23 cellular contexts compared by ENCODE assay signal in genomic region chr5:15260347-15261278, GRCh38.
DNase-seq lines count a peak whose midpoint lies in the region; ATAC-seq and TF ChIP-seq lines count a peak whose summit lies in the region.
"Had no signal": no experiment of that assay in that cellular context is flagged by ENCODE, and none has a peak within 500 bp of the region (broad histone marks: within the 10 kb centered on the region; RNA-seq: fewer than 3 reads in every experiment).

No MANE protein-coding gene starts in this region.

- H3K27me3 Mint-ChIP-seq in Caco-2 (ENCODE audit: insufficient read depth, unreplicated experiment) (no peaks in the 10 kb centered on the region), HFFc6 (ENCODE audit: insufficient read depth) (no peaks in the 10 kb centered on the region; the same call in 1 of the 2 replicates)
- H3K27me3 Mint-ChIP-seq: activated CD4-positive, alpha-beta T cell treated with anti-CD3 and anti-CD28 coated beads for 36 hours; naive thymus-derived CD4-positive, alpha-beta T cell; stimulated activated naive B cell treated with anti-CD40 and anti-IgM and Interleukin-4, amounts not matched to agents 10 μg/mL and 1 μg/mL and 100 μg/mL, for 72 hours had no signal

- H3K27ac Mint-ChIP-seq in Caco-2 (ENCODE audit: unreplicated experiment): no peak overlapping the region
- no peak overlapping the region for H3K27ac Mint-ChIP-seq in HFFc6
- H3K27ac Mint-ChIP-seq: activated CD4-positive, alpha-beta T cell treated with anti-CD3 and anti-CD28 coated beads for 36 hours; activated T-cell treated with anti-CD3 and anti-CD28 coated beads, Interleukin-2, amount 50 U/mL, for 72 hours; CD8-positive, alpha-beta T cell; naive thymus-derived CD4-positive, alpha-beta T cell; stimulated activated naive B cell treated with anti-CD40 and anti-IgM and Interleukin-4, amounts not matched to agents 10 μg/mL and 1 μg/mL and 100 μg/mL, for 72 hours had no signal

- TF ChIP-seq CTCF in fibroblast of lung (conservative IDR thresholded peaks at IDR 0.05 in 1 of 2, IDR thresholded peaks at IDR 0.05 in 1 of 2; ENCODE audit: low read depth in 1 of 2, low read length in 2 of 2) (no peak), suprapubic skin (IDR thresholded peaks at IDR 0.05) (no peak), Caco-2 (IDR thresholded peaks at IDR 0.05; ENCODE audit: insufficient read depth in 1 of 2, low read depth in 1 of 2, low read length in 1 of 2, severe bottlenecking in 1 of 2, unreplicated experiment in 1 of 2) (no peak), HFFc6 (IDR thresholded peaks at IDR 0.05) (no peak)

- POLR2A ChIA-PET in Caco-2 (lab: Charles Lee): no interaction called here

- WGBS in suprapubic skin: 40% methylated on average over 7 of the region's 7 CpGs

- peak; percentile 10 for DNase-seq in M059J (ENCODE audit: low read depth)
- DNase-seq in fibroblast of lung (ENCODE audit: low read depth in 2 of 2): peak in 1 of 2 donors; percentile 28
- peak; percentile 9 for DNase-seq in kidney tubule cell (ENCODE audit: low spot score)
- DNase-seq in suprapubic skin (ENCODE audit: low spot score in 2 of 2): no peak
- no peak for DNase-seq in Caco-2
- DNase-seq in NCI-H1436 treated with DMSO at 0.1 percent for 48 hours (lab: John Stamatoyannopoulos, UW): no peak
- no peak for DNase-seq in HFFc6
- DNase-seq: activated CD4-positive, alpha-beta T cell treated with anti-CD3 and anti-CD28 coated beads for 36 hours; activated naive CD4-positive, alpha-beta T cell treated with anti-CD3 and anti-CD28 coated beads, Interleukin-2, amount 50 U/mL, for 16 hours; activated T-cell treated with anti-CD3 and anti-CD28 coated beads, Interleukin-2, amount 50 U/mL, for 72 hours; CD8-positive, alpha-beta T cell; DMS79 treated with DMSO at 0.1 percent for 48 hours; hippocampal formation; naive thymus-derived CD4-positive, alpha-beta T cell; NCI-H1105; NCI-H748 treated with DMSO at 0.1 percent for 48 hours; SHP77 treated with DMSO at 0.1 percent for 48 hours; stimulated activated CD4-positive, alpha-beta T cell treated with anti-CD3 and anti-CD28 coated beads, Interleukin-2, amount 100 ng/mL, for 24 hours; stimulated activated naive B cell treated with anti-CD40 and anti-IgM and Interleukin-4, amounts not matched to agents 10 μg/mL and 1 μg/mL and 100 μg/mL, for 72 hours; T-helper 1 cell had no signal

- H3K9me3 ChIP-seq in fibroblast of lung (ENCODE audit: control insufficient read depth, insufficient read depth, low read depth, low read length) (no peaks in the 10 kb centered on the region), suprapubic skin (no peaks in the 10 kb centered on the region), Caco-2 (no peaks in the 10 kb centered on the region)
- H3K9me3 ChIP-seq: tibial nerve had no signal

- H3K79me2 ChIP-seq in fibroblast of lung (ENCODE audit: control insufficient read depth, insufficient read depth, low read length): no peaks in the 10 kb centered on the region
- H3K79me2 ChIP-seq: parathyroid adenoma had no signal

- no TSS peak for BruUV-seq in Caco-2 (replicated peaks; lab: Mats Ljungman, UMichigan)

- H3K4me2 ChIP-seq in fibroblast of lung (ENCODE audit: extremely low read depth, insufficient read depth, low read length): peak overlapping the region; percentile 7

- ATAC-seq in HG03378 (IDR thresholded peaks at IDR 0.05; ENCODE audit: unreplicated experiment): no peak
- ATAC-seq: activated CD4-positive, alpha-beta T cell treated with anti-CD3 and anti-CD28 coated beads for 36 hours; activated T-cell treated with anti-CD3 and anti-CD28 coated beads, Interleukin-2, amount 50 U/mL, for 72 hours; CD8-positive, alpha-beta T cell; naive thymus-derived CD4-positive, alpha-beta T cell; stimulated activated naive B cell treated with anti-CD40 and anti-IgM and Interleukin-4, amounts not matched to agents 10 μg/mL and 1 μg/mL and 100 μg/mL, for 72 hours had no signal

- no peaks in the 10 kb centered on the region for H3K36me3 ChIP-seq in fibroblast of lung (ENCODE audit: control insufficient read depth, insufficient read depth, low read length)
- H3K36me3 ChIP-seq in suprapubic skin: no peaks in the 10 kb centered on the region
- H3K36me3 ChIP-seq in Caco-2 (ENCODE audit: control insufficient read depth, insufficient read depth, low read length): no peaks in the 10 kb centered on the region
- H3K36me3 ChIP-seq: tibial nerve had no signal

- intact Hi-C loops in Caco-2 (cut with micrococcal nuclease; ENCODE audit: unreplicated experiment): no loop called here

- H3K4me3 ChIP-seq in fibroblast of lung (replicated peaks in 1 of 4; ENCODE audit: control extremely low read depth in 1 of 4, insufficient read depth in 1 of 4, low read depth in 3 of 4, low read length in 4 of 4): peak overlapping the region in 1 of 4 experiments; percentile 14
- no peak overlapping the region for H3K4me3 ChIP-seq in suprapubic skin
- H3K4me3 ChIP-seq in Caco-2 (ENCODE audit: low read depth, low read length): no peak overlapping the region

- no peaks in the 10 kb centered on the region for H4K20me1 ChIP-seq in fibroblast of lung (ENCODE audit: control insufficient read depth, extremely low read depth, insufficient read depth, low read length)

- H3K4me3 Mint-ChIP-seq in Caco-2 (ENCODE audit: unreplicated experiment) (no peak overlapping the region), HFFc6 (no peak overlapping the region)
- H3K4me3 Mint-ChIP-seq: activated CD4-positive, alpha-beta T cell treated with anti-CD3 and anti-CD28 coated beads for 36 hours; activated T-cell treated with anti-CD3 and anti-CD28 coated beads, Interleukin-2, amount 50 U/mL, for 72 hours; CD8-positive, alpha-beta T cell; naive thymus-derived CD4-positive, alpha-beta T cell; stimulated activated naive B cell treated with anti-CD40 and anti-IgM and Interleukin-4, amounts not matched to agents 10 μg/mL and 1 μg/mL and 100 μg/mL, for 72 hours had no signal

- H3K27me3 ChIP-seq in fibroblast of lung (ENCODE audit: control insufficient read depth, insufficient read depth, low read length): no peaks in the 10 kb centered on the region
- no peaks in the 10 kb centered on the region for H3K27me3 ChIP-seq in suprapubic skin
- H3K27me3 ChIP-seq in Caco-2 (replicated peaks; ENCODE audit: control insufficient read depth, insufficient read depth, low read length): no peaks in the 10 kb centered on the region
- H3K27me3 ChIP-seq: tibial nerve had no signal

- no peak overlapping the region for H2AFZ ChIP-seq in fibroblast of lung (ENCODE audit: low read length)
- H2AFZ ChIP-seq: parathyroid adenoma had no signal

- no peak for TF ChIP-seq POLR2A in suprapubic skin (IDR thresholded peaks at IDR 0.05)

- H3K4me1 ChIP-seq in fibroblast of lung (ENCODE audit: control insufficient read depth, extremely low read depth, insufficient read depth, low read length) (peaks cover 2% of the 10 kb centered on the region), suprapubic skin (peaks cover 6% of the 10 kb centered on the region), Caco-2 (no peaks in the 10 kb centered on the region)
- H3K4me1 ChIP-seq: parathyroid adenoma had no signal

- TF ChIP-seq EP300 in suprapubic skin (IDR thresholded peaks at IDR 0.05): no peak

- H3K27ac ChIP-seq in fibroblast of lung (ENCODE audit: insufficient read depth, low read length) (no peak overlapping the region), suprapubic skin (peak overlapping the region; percentile 28)
- H3K27ac ChIP-seq: parathyroid adenoma, tibial nerve had no signal

- CTCF ChIA-PET in Caco-2 (lab: Charles Lee): no interaction called here

- no peaks in the 10 kb centered on the region for H3K4me1 Mint-ChIP-seq in Caco-2 (ENCODE audit: low read depth, unreplicated experiment)
- H3K4me1 Mint-ChIP-seq in HFFc6 (ENCODE audit: low read depth): no peaks in the 10 kb centered on the region
- H3K4me1 Mint-ChIP-seq: activated CD4-positive, alpha-beta T cell treated with anti-CD3 and anti-CD28 coated beads for 36 hours; naive thymus-derived CD4-positive, alpha-beta T cell; stimulated activated naive B cell treated with anti-CD40 and anti-IgM and Interleukin-4, amounts not matched to agents 10 μg/mL and 1 μg/mL and 100 μg/mL, for 72 hours had no signal

- H3K9me3 Mint-ChIP-seq in Caco-2 (ENCODE audit: unreplicated experiment): no peaks in the 10 kb centered on the region
- no peaks in the 10 kb centered on the region; the same call in 1 of the 2 replicates for H3K9me3 Mint-ChIP-seq in HFFc6
- H3K9me3 Mint-ChIP-seq: stimulated activated naive B cell treated with anti-CD40 and anti-IgM and Interleukin-4, amounts not matched to agents 10 μg/mL and 1 μg/mL and 100 μg/mL, for 72 hours had no signal

- H3K36me3 Mint-ChIP-seq in Caco-2 (ENCODE audit: insufficient read depth, unreplicated experiment) (no peaks in the 10 kb centered on the region), HFFc6 (ENCODE audit: low read depth) (no peaks in the 10 kb centered on the region)
- H3K36me3 Mint-ChIP-seq: CD8-positive, alpha-beta T cell; naive thymus-derived CD4-positive, alpha-beta T cell; stimulated activated naive B cell treated with anti-CD40 and anti-IgM and Interleukin-4, amounts not matched to agents 10 μg/mL and 1 μg/mL and 100 μg/mL, for 72 hours had no signal

- H3K9ac ChIP-seq in fibroblast of lung (ENCODE audit: insufficient read depth, low read length): no peak overlapping the region
- H3K9ac ChIP-seq: parathyroid adenoma had no signal

Comparison
In these comparisons a context has a peak if more than half of its experiments do, and no peak if none do; other contexts are left out.
1. DNase-seq: peak in M059J (single experiment) and kidney tubule cell (single experiment); none in suprapubic skin (0 of 2), Caco-2 (0 of 2), NCI-H1436 treated with DMSO at 0.1 percent for 48 hours (single experiment) and HFFc6 (single experiment).